1 cellular context compared by ENCODE assay signal in the genomic region with DNA sequence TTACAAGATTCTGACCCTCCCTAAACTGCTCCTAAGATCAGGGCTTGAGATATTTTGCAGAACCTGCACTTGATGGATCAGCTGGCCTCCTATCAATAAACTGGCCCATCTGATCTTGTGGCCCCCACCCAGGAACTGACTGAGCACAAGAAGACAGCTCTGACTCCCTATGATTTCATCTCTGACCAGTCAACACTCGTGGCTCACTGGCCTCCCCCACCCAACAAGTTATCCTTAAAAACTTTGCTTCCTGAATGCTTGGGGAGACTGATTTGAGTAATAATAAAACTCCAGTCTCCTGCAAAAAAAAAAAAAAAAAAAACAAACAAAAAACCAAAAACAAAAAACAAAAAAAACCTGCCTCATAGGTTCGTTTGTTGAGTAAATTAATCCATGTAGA. TPM values are rescaled to one million over a fixed set of nuclear protein-coding genes. Genes with fewer than 3 reads are reported as not detected.
"Had no signal": no experiment of that assay in that cellular context is flagged by ENCODE, and none has a peak within 500 bp of the region (broad histone marks: within the 10 kb centered on the region; RNA-seq: fewer than 3 reads in every experiment).

No MANE protein-coding gene starts in this region.

RNA-seq across cellular contexts. Expression of gene ACTL8, which starts 8.9 kb away (rescaled TPM):
- polyA plus RNA-seq: IgD-negative memory B cell had no signal
